2 cellular contexts compared by ENCODE assay signal in the genomic region with DNA sequence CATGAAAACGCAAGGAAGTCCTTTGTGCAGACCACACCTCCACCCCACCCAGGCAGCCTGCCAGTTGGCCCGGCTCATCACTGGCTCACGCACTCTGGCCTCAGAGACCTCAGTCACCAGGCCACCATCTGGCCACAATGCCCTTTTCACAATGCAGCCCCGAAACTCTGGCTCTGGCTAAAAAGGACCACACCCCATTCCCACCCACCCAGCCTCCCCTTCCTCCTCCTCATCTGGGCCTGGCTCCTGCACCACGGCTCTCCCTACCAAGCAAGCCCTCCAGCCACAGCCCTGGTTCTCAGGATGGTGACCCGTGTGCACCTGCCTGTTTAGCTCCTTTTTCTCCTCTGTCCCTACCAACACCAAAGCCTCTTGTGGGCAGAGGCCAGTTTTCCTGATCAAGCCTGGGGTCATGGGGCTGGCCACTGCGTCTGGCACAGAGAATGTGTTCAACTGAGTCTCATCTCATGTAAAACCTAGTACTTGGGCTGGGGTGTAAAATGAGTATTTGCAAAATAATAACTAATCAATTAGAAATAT.
TF ChIP-seq lines count a peak whose summit lies in the region.

No MANE protein-coding gene starts in this region.

TF ChIP-seq in SK-N-SH, 30 proteins besides CTCF, POLR2A, EP300 and RAD21 (continued from another document):
- TF ChIP-seq FOSL2 (IDR thresholded peaks at IDR 0.05; ENCODE audit: borderline replicate concordance, low read depth) (no peak), SIN3A (IDR thresholded peaks at IDR 0.05; ENCODE audit: borderline replicate concordance, low read depth, low read length) (no peak), RCOR1 (IDR thresholded peaks at IDR 0.05; ENCODE audit: low read length) (no peak), GABPA (IDR thresholded peaks at IDR 0.05; ENCODE audit: low read depth) (no peak), MXI1 (IDR thresholded peaks at IDR 0.05; ENCODE audit: low read depth, low read length) (no peak), NFIC (IDR thresholded peaks at IDR 0.05; ENCODE audit: borderline replicate concordance) (no peak), NRF1 (IDR thresholded peaks at IDR 0.05; ENCODE audit: low read depth, low read length) (no peak), TEAD4 (IDR thresholded peaks at IDR 0.05; ENCODE audit: borderline replicate concordance, insufficient read depth) (no peak)
- TF ChIP-seq, protein P1, sequence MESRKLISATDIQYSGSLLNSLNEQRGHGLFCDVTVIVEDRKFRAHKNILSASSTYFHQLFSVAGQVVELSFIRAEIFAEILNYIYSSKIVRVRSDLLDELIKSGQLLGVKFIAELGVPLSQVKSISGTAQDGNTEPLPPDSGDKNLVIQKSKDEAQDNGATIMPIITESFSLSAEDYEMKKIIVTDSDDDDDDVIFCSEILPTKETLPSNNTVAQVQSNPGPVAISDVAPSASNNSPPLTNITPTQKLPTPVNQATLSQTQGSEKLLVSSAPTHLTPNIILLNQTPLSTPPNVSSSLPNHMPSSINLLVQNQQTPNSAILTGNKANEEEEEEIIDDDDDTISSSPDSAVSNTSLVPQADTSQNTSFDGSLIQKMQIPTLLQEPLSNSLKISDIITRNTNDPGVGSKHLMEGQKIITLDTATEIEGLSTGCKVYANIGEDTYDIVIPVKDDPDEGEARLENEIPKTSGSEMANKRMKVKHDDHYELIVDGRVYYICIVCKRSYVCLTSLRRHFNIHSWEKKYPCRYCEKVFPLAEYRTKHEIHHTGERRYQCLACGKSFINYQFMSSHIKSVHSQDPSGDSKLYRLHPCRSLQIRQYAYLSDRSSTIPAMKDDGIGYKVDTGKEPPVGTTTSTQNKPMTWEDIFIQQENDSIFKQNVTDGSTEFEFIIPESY (IDR thresholded peaks at IDR 0.05; ENCODE audit: borderline replicate concordance, low read depth), result no peak
- TF ChIP-seq, protein P2, sequence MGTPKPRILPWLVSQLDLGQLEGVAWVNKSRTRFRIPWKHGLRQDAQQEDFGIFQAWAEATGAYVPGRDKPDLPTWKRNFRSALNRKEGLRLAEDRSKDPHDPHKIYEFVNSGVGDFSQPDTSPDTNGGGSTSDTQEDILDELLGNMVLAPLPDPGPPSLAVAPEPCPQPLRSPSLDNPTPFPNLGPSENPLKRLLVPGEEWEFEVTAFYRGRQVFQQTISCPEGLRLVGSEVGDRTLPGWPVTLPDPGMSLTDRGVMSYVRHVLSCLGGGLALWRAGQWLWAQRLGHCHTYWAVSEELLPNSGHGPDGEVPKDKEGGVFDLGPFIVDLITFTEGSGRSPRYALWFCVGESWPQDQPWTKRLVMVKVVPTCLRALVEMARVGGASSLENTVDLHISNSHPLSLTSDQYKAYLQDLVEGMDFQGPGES (IDR thresholded peaks at IDR 0.05; ENCODE audit: low read depth, low read length), result no peak

TF ChIP-seq in SK-N-SH treated with all-trans-retinoic acid at 6 μM for 48 hours, 23 proteins besides CTCF, POLR2A, EP300 and RAD21 (continued from another document):
- no peak for TF ChIP-seq CSDC2 (CRISPR knock-in tag; IDR thresholded peaks at IDR 0.05)
TF ChIP-seq in SK-N-SH treated with all-trans-retinoic acid at 6 μM for 48 hours: peak in this region for 0.
